18 cellular contexts compared by ENCODE assay signal in the genomic region with DNA sequence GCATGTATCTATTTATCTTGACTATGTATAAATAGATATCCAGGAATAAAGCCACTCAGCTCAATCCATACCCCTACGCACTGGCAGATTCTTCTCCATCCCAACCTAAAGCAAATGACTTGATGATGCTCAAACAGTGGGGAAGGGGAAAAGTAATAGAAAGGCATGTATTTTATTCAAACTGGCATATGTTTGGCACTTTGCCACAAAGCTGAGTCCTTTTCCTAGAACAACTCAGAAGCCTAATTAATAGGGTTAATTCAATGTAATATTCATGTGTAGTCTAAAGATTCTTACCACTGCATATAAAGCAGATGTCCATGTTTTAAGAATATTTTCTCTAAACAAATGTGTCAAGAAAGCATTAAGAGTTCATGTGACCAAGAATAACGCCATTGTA.
DNase-seq lines count a peak whose midpoint lies in the region; ATAC-seq and TF ChIP-seq lines count a peak whose summit lies in the region.
"Had no signal": no experiment of that assay in that cellular context is flagged by ENCODE, and none has a peak within 500 bp of the region (broad histone marks: within the 10 kb centered on the region; RNA-seq: fewer than 3 reads in every experiment).

No MANE protein-coding gene starts in this region.

- H3K9me3 Mint-ChIP-seq in CD8-positive, alpha-beta T cell, result no peaks in the 10 kb centered on the region

- H3K27me3 ChIP-seq in A673 (replicated peaks; ENCODE audit: insufficient read depth, low read depth, low read length, poor library complexity) (no peaks in the 10 kb centered on the region), Panc1 (ENCODE audit: control insufficient read depth, insufficient read depth, low read length) (no peaks in the 10 kb centered on the region)
- H3K27me3 ChIP-seq in CD8-positive, alpha-beta T cell (ENCODE audit: insufficient read depth, low read length), result no peaks in the 10 kb centered on the region
- H3K27me3 ChIP-seq: SJCRH30 had no signal

- POLR2A ChIA-PET in A673 (lab: Charles Lee; ENCODE audit: low non-redundant PET) (no interaction called here), Panc1 (lab: Charles Lee) (no interaction called here)
- POLR2A ChIA-PET in CD8-positive, alpha-beta T cell (lab: Charles Lee), result interaction anchor here (1.2 kb wide), 1 partner anchor 17 kb away, joined by 4 read pairs; no protein-coding TSS in a partner anchor

- no peak overlapping the region for H3K4me3 ChIP-seq in A673 (ENCODE audit: low read depth, low read length, poor library complexity, severe bottlenecking)
- H3K4me3 ChIP-seq in Panc1 (ENCODE audit: low read depth in 2 of 2, low read length in 2 of 2), result no peak overlapping the region
- no peak overlapping the region for H3K4me3 ChIP-seq in CD8-positive, alpha-beta T cell (ENCODE audit: low read depth, low read length)
- H3K4me3 ChIP-seq: GM12878, SJCRH30 had no signal

- H3K27ac ChIP-seq in A673 (ENCODE audit: low read depth, low read length, poor library complexity, severe bottlenecking), result no peak overlapping the region
- H3K27ac ChIP-seq in Panc1 (ENCODE audit: low read length), result peak overlapping the region; percentile 53; the same call in 1 of the 2 replicates
- H3K27ac ChIP-seq in CD8-positive, alpha-beta T cell (ENCODE audit: low read depth, low read length), result no peak overlapping the region
- H3K27ac ChIP-seq: 22Rv1, KMS-11, SJCRH30 had no signal

- H3K4me1 ChIP-seq in A673 (ENCODE audit: insufficient read depth, low read length, poor library complexity, severe bottlenecking) (peaks cover 28% of the 10 kb centered on the region), Panc1 (ENCODE audit: control insufficient read depth, insufficient read depth, low read length) (peaks cover 19% of the 10 kb centered on the region)
- H3K4me1 ChIP-seq in CD8-positive, alpha-beta T cell (ENCODE audit: insufficient read depth, low read length), result no peaks in the 10 kb centered on the region
- H3K4me1 ChIP-seq: SJCRH30 had no signal

- H3K36me3 ChIP-seq in A673 (ENCODE audit: insufficient read depth, low read length, poor library complexity, severe bottlenecking) (no peaks in the 10 kb centered on the region), Panc1 (ENCODE audit: control insufficient read depth, insufficient read depth, low read length) (no peaks in the 10 kb centered on the region)
- H3K36me3 ChIP-seq in CD8-positive, alpha-beta T cell (ENCODE audit: insufficient read depth, low read length), result no peaks in the 10 kb centered on the region
- H3K36me3 ChIP-seq: SJCRH30 had no signal

- TF ChIP-seq CTCF in A673 (conservative IDR thresholded peaks at IDR 0.05; ENCODE audit: low read depth, low read length) (no peak), Panc1 (IDR thresholded peaks at IDR 0.05) (no peak)
- TF ChIP-seq CTCF in CD8-positive, alpha-beta T cell (IDR thresholded peaks at IDR 0.05), result no peak

- in situ Hi-C loops in Panc1 (cut with HindIII; ENCODE audit: low pct_unique_long_range_greater_than_20kb, low sequenced_read_pairs), result no loop called here

- H3K36me3 Mint-ChIP-seq in CD8-positive, alpha-beta T cell, result no peaks in the 10 kb centered on the region

- no peak for ATAC-seq in Panc1
- no peak for ATAC-seq in CD8-positive, alpha-beta T cell
- ATAC-seq: GM12878, PC-3 had no signal

- DNase-seq in DMS 273 (lab: John Stamatoyannopoulos, UW; ENCODE audit: unreplicated experiment) (peak; percentile 12), DMS 273 treated with DMSO at 0.1 percent for 48 hours (lab: John Stamatoyannopoulos, UW) (no peak), A673 (ENCODE audit: low spot score) (peak; percentile 45), Panc1 (ENCODE audit: low read depth, low spot score) (no peak), dermis blood vessel endothelial cell (peak; percentile 47), cortex of kidney (lab: John Stamatoyannopoulos, UW) (no peak), HuH-7.5 (ENCODE audit: low spot score) (no peak)
- no peak for DNase-seq in CD8-positive, alpha-beta T cell
- DNase-seq: CD4-positive, alpha-beta memory T cell; DND-41; NCI-H1048; NCI-H1930; NCI-H510A treated with DMSO at 0.1 percent for 48 hours; PC-3; SJCRH30 had no signal

- intact Hi-C loops in A673 (cut with micrococcal nuclease; ENCODE audit: unreplicated experiment), result no loop called here
- intact Hi-C loops in Panc1 (cut with micrococcal nuclease; ENCODE audit: unreplicated experiment), result no loop called here
- intact Hi-C loops in CD8-positive, alpha-beta T cell (cut with DNase I, micrococcal nuclease), result no loop called here

- H3K4me3 Mint-ChIP-seq in CD8-positive, alpha-beta T cell, result no peak overlapping the region

- no peaks in the 10 kb centered on the region for H3K9me3 ChIP-seq in A673 (ENCODE audit: low read depth, low read length, poor library complexity, severe bottlenecking)
- H3K9me3 ChIP-seq in Panc1 (ENCODE audit: control insufficient read depth, insufficient read depth, low read depth, low read length), result no peaks in the 10 kb centered on the region
- H3K9me3 ChIP-seq in CD8-positive, alpha-beta T cell (ENCODE audit: low read length), result no peaks in the 10 kb centered on the region
- H3K9me3 ChIP-seq: SJCRH30 had no signal

- H3K27ac Mint-ChIP-seq in CD8-positive, alpha-beta T cell, result no peak overlapping the region
- H3K27ac Mint-ChIP-seq: CD4-positive, alpha-beta memory T cell had no signal

- CTCF ChIA-PET in A673 (lab: Charles Lee) (no interaction called here), Panc1 (lab: Charles Lee) (no interaction called here)
- CTCF ChIA-PET in CD8-positive, alpha-beta T cell (lab: Charles Lee), result no interaction called here

- H3K27me3 Mint-ChIP-seq in CD8-positive, alpha-beta T cell (ENCODE audit: low read depth), result no peaks in the 10 kb centered on the region
- H3K27me3 Mint-ChIP-seq: CD4-positive, alpha-beta memory T cell had no signal

- no TSS peak for BruUV-seq in A673 (replicated peaks; lab: Mats Ljungman, UMichigan)
- no TSS peak for BruUV-seq in Panc1 (replicated peaks; lab: Mats Ljungman, UMichigan)

- H3K4me1 Mint-ChIP-seq in CD8-positive, alpha-beta T cell (ENCODE audit: low read depth), result peaks cover 35% of the 10 kb centered on the region

Comparison
In these comparisons a context has a peak if more than half of its experiments do, and no peak if none do; other contexts are left out.
1. DNase-seq: peak in DMS 273 (single experiment), A673 (single experiment) and dermis blood vessel endothelial cell (single experiment); none in DMS 273 treated with DMSO at 0.1 percent for 48 hours (single experiment), Panc1 (single experiment), cortex of kidney (single experiment), HuH-7.5 (single experiment) and CD8-positive, alpha-beta T cell (0 of 7).